17 cellular contexts compared by ENCODE assay signal in the genomic region with DNA sequence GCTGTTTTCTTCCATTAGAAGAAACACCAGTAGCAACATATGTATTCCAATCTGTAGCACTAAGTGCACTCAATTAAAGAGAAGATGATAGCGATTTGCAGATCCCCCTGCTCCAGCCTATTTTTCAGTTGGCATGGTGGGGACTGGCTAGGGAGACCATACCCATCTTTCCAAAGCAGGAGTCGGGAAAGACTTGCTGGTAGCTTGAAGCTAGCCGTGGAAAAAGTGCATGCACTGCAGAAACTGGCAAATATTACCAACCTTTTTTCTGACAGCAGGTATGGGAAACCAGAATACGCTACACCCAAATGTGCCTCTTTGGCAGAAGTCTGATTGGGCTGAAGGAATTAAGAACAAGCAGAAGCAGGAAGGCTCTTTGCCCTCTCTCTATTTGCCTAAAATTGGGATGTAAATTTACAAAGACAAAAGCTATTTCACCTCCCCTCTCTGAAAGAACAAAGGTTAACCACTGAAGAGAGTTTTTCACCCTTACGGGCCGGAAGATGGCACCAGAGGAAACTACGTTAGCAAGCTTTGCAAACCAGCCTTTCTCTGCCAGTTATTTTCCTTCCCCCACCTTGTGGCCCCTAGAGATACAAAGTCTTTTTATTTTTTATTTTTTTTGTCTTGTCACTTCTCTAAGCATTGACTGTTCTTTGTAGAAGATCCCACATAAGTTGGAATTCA.
DNase-seq lines count a peak whose midpoint lies in the region; ATAC-seq, FAIRE-seq and TF ChIP-seq lines count a peak whose summit lies in the region.
"Had no signal": no experiment of that assay in that cellular context is flagged by ENCODE, and none has a peak within 500 bp of the region (broad histone marks: within the 10 kb centered on the region; RNA-seq: fewer than 3 reads in every experiment).

No MANE protein-coding gene starts in this region.

- H3K36me3 ChIP-seq in GM12878 (ENCODE audit: control insufficient read depth in 2 of 2, insufficient read depth in 2 of 2, low read length in 1 of 2) = no peaks in the 10 kb centered on the region
- no peaks in the 10 kb centered on the region for H3K36me3 ChIP-seq in mesendoderm (ENCODE audit: control insufficient read depth, insufficient read depth, low read length)
- H3K36me3 ChIP-seq in tibial artery = no peaks in the 10 kb centered on the region
- H3K36me3 ChIP-seq: heart right ventricle, lower lobe of right lung had no signal

- no peak overlapping the region for H2BK120ac ChIP-seq in mesendoderm (ENCODE audit: low read depth, low read length)

- H3K79me2 ChIP-seq in GM12878 (ENCODE audit: control insufficient read depth, insufficient read depth, low read length) (no peaks in the 10 kb centered on the region), mesendoderm (ENCODE audit: control insufficient read depth, insufficient read depth, low read length) (no peaks in the 10 kb centered on the region)

- H3K4me2 ChIP-seq in GM12878 (ENCODE audit: control insufficient read depth, insufficient read depth) (no peak overlapping the region), mesendoderm (ENCODE audit: low read length) (no peak overlapping the region)

- H2BK5ac ChIP-seq in mesendoderm (ENCODE audit: low read length) = no peak overlapping the region

- CTCF ChIA-PET in GM12878 (lab: Yijun Ruan, JAX) = interaction anchor here (0.7 to 2.5 kb wide), 19 partner anchors 10 to 875 kb away, joined by 3 to 8 read pairs (median 3); no protein-coding TSS in a partner anchor

- in situ Hi-C loops in GM12878 (cut with MboI) = no loop called here

- H3K23ac ChIP-seq in mesendoderm (ENCODE audit: low read length) = peak overlapping the region; percentile 16

- H3K4me1 ChIP-seq in GM12878 (ENCODE audit: control insufficient read depth, insufficient read depth, low read length) (no peaks in the 10 kb centered on the region), mesendoderm (ENCODE audit: control insufficient read depth, low read depth, low read length) (no peaks in the 10 kb centered on the region), tibial artery (no peaks in the 10 kb centered on the region)
- H3K4me1 ChIP-seq: heart right ventricle, lower lobe of right lung had no signal

- peak; percentile 84 for ATAC-seq in GM12878
- ATAC-seq in HG03135 (IDR thresholded peaks at IDR 0.05; ENCODE audit: unreplicated experiment) = no peak
- no peak for ATAC-seq in HG02885 (IDR thresholded peaks at IDR 0.05; ENCODE audit: poor library complexity, unreplicated experiment)
- ATAC-seq: heart right ventricle; lower lobe of right lung; natural killer cell treated with Interleukin-12 subunit alpha and Interleukin-12 subunit beta and Interleukin-15 and Interleukin-18, amount 100 ng/mL, for 72 hours; PC-3 had no signal

- no peak overlapping the region for H2AK5ac ChIP-seq in mesendoderm (ENCODE audit: low read length)

- no peak overlapping the region for H3K4ac ChIP-seq in mesendoderm (ENCODE audit: low read depth, low read length)

- H2AFZ ChIP-seq in GM12878 (ENCODE audit: control insufficient read depth, low read depth, low read length) = no peak overlapping the region

- H3K4me3 ChIP-seq in GM12865 (ENCODE audit: low read depth, low read length) = no peak overlapping the region
- H3K4me3 ChIP-seq in LNCaP clone FGC (ENCODE audit: low read depth, low read length) = no peak overlapping the region
- H3K4me3 ChIP-seq in GM12878 = no peak overlapping the region
- no peak overlapping the region for H3K4me3 ChIP-seq in mesendoderm (ENCODE audit: low read length)
- no peak overlapping the region for H3K4me3 ChIP-seq in tibial artery
- H3K4me3 ChIP-seq: heart right ventricle, lower lobe of right lung had no signal

- no peak for FAIRE-seq in GM12878 (lab: Jason Lieb, UNC)

- no peak overlapping the region for H2BK15ac ChIP-seq in mesendoderm (replicated peaks; ENCODE audit: low read depth)

- TF ChIP-seq RAD21 in GM12878 (IDR thresholded peaks at IDR 0.05; ENCODE audit: insufficient read depth, low read depth, low read length) = peak; percentile 38

- H3K27ac ChIP-seq in GM12878 (ENCODE audit: control insufficient read depth, insufficient read depth) (no peak overlapping the region), mesendoderm (ENCODE audit: low read depth, low read length) (no peak overlapping the region), tibial artery (no peak overlapping the region)
- H3K27ac ChIP-seq: heart right ventricle, lower lobe of right lung had no signal

- intact Hi-C loops in GM12878 (cut with micrococcal nuclease; ENCODE audit: unreplicated experiment) = loop anchor here (5.0 kb wide), 1 partner anchor 875 kb away; no protein-coding TSS in a partner anchor
- intact Hi-C loops in tibial artery (cut with DNase I; ENCODE audit: low total_unique reads) = no loop called here

- SMC1A ChIA-PET in GM12878 (lab: Charles Lee; ENCODE audit: uncharacterized antibody, unreplicated experiment) = interaction anchor here (0.6 to 5.3 kb wide), 31 partner anchors 9 to 877 kb away, joined by 3 to 32 read pairs (median 5); no protein-coding TSS in a partner anchor

- H3K9me3 ChIP-seq in GM12878 (replicated peaks; ENCODE audit: control insufficient read depth, insufficient read depth, low read length) (no peaks in the 10 kb centered on the region), tibial artery (no peaks in the 10 kb centered on the region)
- H3K9me3 ChIP-seq: lower lobe of right lung had no signal

- TF ChIP-seq CTCF in GM12865 (IDR thresholded peaks at IDR 0.05; ENCODE audit: insufficient read depth, low read depth, low read length, missing control alignments) (peak; percentile 27), LNCaP clone FGC (IDR thresholded peaks at IDR 0.05; ENCODE audit: control insufficient read depth, extremely low read depth, insufficient read depth) (peak; percentile 38), GM12878 (IDR thresholded peaks at IDR 0.05 in 2 of 3, conservative IDR thresholded peaks at IDR 0.05 in 1 of 3; ENCODE audit: control insufficient read depth in 2 of 3, extremely low read depth in 1 of 3, insufficient read depth in 1 of 3, low read depth in 3 of 3, low read length in 3 of 3) (peak in 1 of 3 experiments; percentile 35; a peak in 2 of 6 replicates), tibial artery (IDR thresholded peaks at IDR 0.05) (no peak)

- H4K8ac ChIP-seq in mesendoderm (ENCODE audit: low read depth, low read length) = no peak overlapping the region

- RAD21 ChIA-PET in GM12878 (lab: Charles Lee; ENCODE audit: unreplicated experiment) = interaction anchor here (1.0 to 2.7 kb wide), 18 partner anchors 18 to 878 kb away, joined by 3 to 11 read pairs (median 4); no protein-coding TSS in a partner anchor

- no peaks in the 10 kb centered on the region for H3K27me3 ChIP-seq in GM12878 (replicated peaks in 1 of 2; ENCODE audit: control insufficient read depth in 2 of 2, insufficient read depth in 2 of 2, low read length in 1 of 2)
- no peaks in the 10 kb centered on the region for H3K27me3 ChIP-seq in mesendoderm (ENCODE audit: insufficient read depth, low read length, poor library complexity)
- no peaks in the 10 kb centered on the region for H3K27me3 ChIP-seq in tibial artery
- H3K27me3 ChIP-seq: heart right ventricle had no signal

- DNase-seq in GM12865 (ENCODE audit: low read depth) (peak; percentile 68), LNCaP clone FGC (ENCODE audit: low read depth) (no peak), GM12878 (ENCODE audit: low read depth, low spot score) (no peak), mesendoderm (peak; percentile 73), AG08395 (ENCODE audit: low spot score) (no peak), tibial artery (no peak)
- DNase-seq: activated CD8-positive, alpha-beta memory T cell treated with anti-CD3 and anti-CD28 coated beads, Interleukin-2, amount 50 U/mL, for 4 hours; activated naive CD4-positive, alpha-beta T cell treated with Interleukin-2 at 50 U/mL for 16 hours; dermis blood vessel endothelial cell; heart right ventricle; lower lobe of right lung; NCI-H1092; PC-3; SW 1271 had no signal

- no TSS peak for BruUV-seq in GM12878 (replicated peaks; lab: Mats Ljungman, UMichigan)

- H3K9ac ChIP-seq in GM12878 (ENCODE audit: control insufficient read depth, insufficient read depth, low read length) (no peak overlapping the region), mesendoderm (ENCODE audit: low read length) (no peak overlapping the region)

- 14% methylated on average over 7 of the region's 7 CpGs for WGBS in GM12878 (ENCODE audit: insufficient coverage, insufficient replicate concordance, low lambda C conversion rate, missing lambda C conversion rate)
- no CpG with 5 or more reads among the region's 7 CpGs for WGBS in mesendoderm (ENCODE audit: extremely low coverage, insufficient coverage, low lambda C conversion rate)

- POLR2A ChIA-PET in GM12878 (lab: Charles Lee) = interaction anchor here (0.8 to 2.9 kb wide), 5 partner anchors 8 to 23 kb away, joined by 3 to 9 read pairs (median 3); no protein-coding TSS in a partner anchor

- H3K18ac ChIP-seq in mesendoderm (ENCODE audit: low read length) = no peak overlapping the region

- H4K5ac ChIP-seq in mesendoderm (ENCODE audit: low read length) = no peak overlapping the region

- no peaks in the 10 kb centered on the region for H3K79me1 ChIP-seq in mesendoderm (ENCODE audit: low read length)

- no peaks in the 10 kb centered on the region for H4K20me1 ChIP-seq in GM12878 (ENCODE audit: control insufficient read depth, insufficient read depth)

- no peak for TF ChIP-seq EP300 in GM12878 (IDR thresholded peaks at IDR 0.05; ENCODE audit: borderline replicate concordance in 1 of 2, control insufficient read depth in 1 of 2, low read depth in 2 of 2, low read length in 2 of 2)

- TF ChIP-seq POLR2A in GM12878 (IDR thresholded peaks at IDR 0.05; ENCODE audit: low read depth, low read length) = no peak

- H3K56ac ChIP-seq in mesendoderm (ENCODE audit: low read length) = peak overlapping the region; percentile 27

TF ChIP-seq in GM12878, 131 proteins besides CTCF, POLR2A, EP300 and RAD21:
- TF ChIP-seq CHD4 (IDR thresholded peaks at IDR 0.05) (no peak), SMC3 (IDR thresholded peaks at IDR 0.05; ENCODE audit: borderline replicate concordance, low read length) (peak; percentile 34; the same call in 1 of the 2 replicates)
- TF ChIP-seq, protein P1, sequence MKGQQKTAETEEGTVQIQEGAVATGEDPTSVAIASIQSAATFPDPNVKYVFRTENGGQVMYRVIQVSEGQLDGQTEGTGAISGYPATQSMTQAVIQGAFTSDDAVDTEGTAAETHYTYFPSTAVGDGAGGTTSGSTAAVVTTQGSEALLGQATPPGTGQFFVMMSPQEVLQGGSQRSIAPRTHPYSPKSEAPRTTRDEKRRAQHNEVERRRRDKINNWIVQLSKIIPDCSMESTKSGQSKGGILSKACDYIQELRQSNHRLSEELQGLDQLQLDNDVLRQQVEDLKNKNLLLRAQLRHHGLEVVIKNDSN (IDR thresholded peaks at IDR 0.05; ENCODE audit: borderline replicate concordance, extremely low read length, insufficient read depth, low read depth, low read length) = no peak

Comparison
In these comparisons a context has a peak if more than half of its experiments do, and no peak if none do; other contexts are left out.
1. DNase-seq: peak in GM12865 (single experiment) and mesendoderm (single experiment); none in LNCaP clone FGC (single experiment), GM12878 (single experiment), AG08395 (single experiment) and tibial artery (0 of 2).
2. CTCF ChIP-seq: peak in GM12865 (single experiment) and LNCaP clone FGC (single experiment); none in tibial artery (0 of 2).